ENCODE assay signal across 17 cellular contexts in genomic region chr7:46192191-46192590, GRCh38.
"Had no signal": no experiment of that assay in that cellular context is flagged by ENCODE, and none has a peak within 500 bp of the region (broad histone marks: within the 10 kb centered on the region; RNA-seq: fewer than 3 reads in every experiment).

No MANE protein-coding gene starts in this region.

- H3K4me3 ChIP-seq: left ventricle myocardium inferior, prostate gland, stomach, upper lobe of left lung had no signal

- H3K36me3 ChIP-seq: left ventricle myocardium inferior, prostate gland, stomach, upper lobe of left lung had no signal

- H3K4me3 Mint-ChIP-seq: activated CD4-positive, alpha-beta memory T cell treated with anti-CD3 and anti-CD28 coated beads, Interleukin-2, amount 10 ng/mL, durations not matched to agents 7 days and 5 days; activated CD8-positive, alpha-beta memory T cell treated with anti-CD3 and anti-CD28 coated beads, Interleukin-2, amount 10 ng/mL, durations not matched to agents 7 days and 5 days; activated naive CD8-positive, alpha-beta T cell; endodermal cell; stimulated activated effector memory CD8-positive, alpha-beta T cell treated with anti-CD3 and anti-CD28 coated beads, Interleukin-12 subunit alpha, Interleukin-12 subunit beta, amount 100 ng/mL, for 72 hours; T-cell had no signal

- H3K9me3 Mint-ChIP-seq: activated CD4-positive, alpha-beta memory T cell treated with anti-CD3 and anti-CD28 coated beads, Interleukin-2, amount 10 ng/mL, durations not matched to agents 7 days and 5 days; endodermal cell had no signal

- H3K4me1 ChIP-seq: left ventricle myocardium inferior, prostate gland, stomach, upper lobe of left lung had no signal

- DNase-seq: activated CD4-positive, alpha-beta memory T cell treated with anti-CD3 and anti-CD28 coated beads, Interleukin-2, amount 10 ng/mL, durations not matched to agents 7 days and 5 days; activated CD4-positive, alpha-beta T cell treated with anti-CD3 and anti-CD28 coated beads for 48 hours; activated CD4-positive, CD25-positive, alpha-beta regulatory T cell; activated CD8-positive, alpha-beta memory T cell treated with anti-CD3 and anti-CD28 coated beads, Interleukin-2, amount 10 ng/mL, durations not matched to agents 7 days and 5 days; endodermal cell; foreskin melanocyte; head of caudate nucleus; left ventricle myocardium inferior; right cardiac atrium; small intestine; stimulated activated CD4-positive, alpha-beta T cell treated with anti-CD3 and anti-CD28 coated beads, Interleukin-4, amount 100 ng/mL, for 24 hours; stomach; T-cell; upper lobe of left lung had no signal

- H3K27me3 ChIP-seq: stomach, upper lobe of left lung had no signal

- H3K27me3 Mint-ChIP-seq: activated CD4-positive, alpha-beta memory T cell treated with anti-CD3 and anti-CD28 coated beads, Interleukin-2, amount 10 ng/mL, durations not matched to agents 7 days and 5 days; activated CD8-positive, alpha-beta memory T cell treated with anti-CD3 and anti-CD28 coated beads, Interleukin-2, amount 10 ng/mL, durations not matched to agents 7 days and 5 days; activated naive CD8-positive, alpha-beta T cell; T-cell had no signal

- H3K9me3 ChIP-seq: left ventricle myocardium inferior, prostate gland, stomach, upper lobe of left lung had no signal

- H3K27ac Mint-ChIP-seq: activated CD4-positive, alpha-beta memory T cell treated with anti-CD3 and anti-CD28 coated beads, Interleukin-2, amount 10 ng/mL, durations not matched to agents 7 days and 5 days; activated CD8-positive, alpha-beta memory T cell treated with anti-CD3 and anti-CD28 coated beads, Interleukin-2, amount 10 ng/mL, durations not matched to agents 7 days and 5 days; activated naive CD8-positive, alpha-beta T cell; endodermal cell; stimulated activated effector memory CD8-positive, alpha-beta T cell treated with anti-CD3 and anti-CD28 coated beads, Interleukin-12 subunit alpha, Interleukin-12 subunit beta, amount 100 ng/mL, for 72 hours; T-cell had no signal

- H3K4me1 Mint-ChIP-seq: activated CD4-positive, alpha-beta memory T cell treated with anti-CD3 and anti-CD28 coated beads, Interleukin-2, amount 10 ng/mL, durations not matched to agents 7 days and 5 days; activated CD8-positive, alpha-beta memory T cell treated with anti-CD3 and anti-CD28 coated beads, Interleukin-2, amount 10 ng/mL, durations not matched to agents 7 days and 5 days; endodermal cell; stimulated activated effector memory CD8-positive, alpha-beta T cell treated with anti-CD3 and anti-CD28 coated beads, Interleukin-12 subunit alpha, Interleukin-12 subunit beta, amount 100 ng/mL, for 72 hours; T-cell had no signal

- H3K27ac ChIP-seq: left ventricle myocardium inferior, prostate gland, stomach, upper lobe of left lung had no signal

- H3K36me3 Mint-ChIP-seq: activated CD8-positive, alpha-beta memory T cell treated with anti-CD3 and anti-CD28 coated beads, Interleukin-2, amount 10 ng/mL, durations not matched to agents 7 days and 5 days; activated naive CD8-positive, alpha-beta T cell; stimulated activated effector memory CD8-positive, alpha-beta T cell treated with anti-CD3 and anti-CD28 coated beads, Interleukin-12 subunit alpha, Interleukin-12 subunit beta, amount 100 ng/mL, for 72 hours; T-cell had no signal

- ATAC-seq: activated CD8-positive, alpha-beta memory T cell treated with anti-CD3 and anti-CD28 coated beads, Interleukin-2, amount 10 ng/mL, durations not matched to agents 7 days and 5 days; right cardiac atrium; stimulated activated effector memory CD8-positive, alpha-beta T cell treated with anti-CD3 and anti-CD28 coated beads, Interleukin-12 subunit alpha, Interleukin-12 subunit beta, amount 100 ng/mL, for 72 hours; T-cell had no signal
